In genomic region chr18:68555935-68556334, GRCh38 we compare ENCODE assay signal across 17 cellular contexts.
DNase-seq lines count a peak whose midpoint lies in the region; ATAC-seq and TF ChIP-seq lines count a peak whose summit lies in the region.
"Had no signal": no experiment of that assay in that cellular context is flagged by ENCODE, and none has a peak within 500 bp of the region (broad histone marks: within the 10 kb centered on the region; RNA-seq: fewer than 3 reads in every experiment).

No MANE protein-coding gene starts in this region.

- POLR2A ChIA-PET in OCI-LY7 (lab: Charles Lee), result no interaction called here

- no peaks in the 10 kb centered on the region for H3K9me3 ChIP-seq in OCI-LY7 (ENCODE audit: low read length)
- H3K9me3 ChIP-seq: BE2C, SJCRH30 had no signal

- no peaks in the 10 kb centered on the region for H3K27me3 ChIP-seq in mesendoderm (ENCODE audit: insufficient read depth, low read length, poor library complexity)
- H3K27me3 ChIP-seq: BE2C, SJCRH30 had no signal

- H3K4me1 ChIP-seq in mesendoderm (ENCODE audit: control insufficient read depth, low read depth, low read length) (no peaks in the 10 kb centered on the region), OCI-LY7 (ENCODE audit: insufficient read depth, low read length, poor library complexity, severe bottlenecking) (no peaks in the 10 kb centered on the region)
- H3K4me1 ChIP-seq: BE2C, SJCRH30 had no signal

- no peak overlapping the region for H4K5ac ChIP-seq in mesendoderm (ENCODE audit: low read length)

- ATAC-seq in HG03039 (IDR thresholded peaks at IDR 0.05; ENCODE audit: unreplicated experiment), result no peak
- ATAC-seq: K562 had no signal

- H3K4me2 ChIP-seq in mesendoderm (ENCODE audit: low read length), result no peak overlapping the region
- H3K4me2 ChIP-seq in OCI-LY7 (ENCODE audit: low read length), result no peak overlapping the region

- no peak overlapping the region for H2AK5ac ChIP-seq in mesendoderm (ENCODE audit: low read length)

- intact Hi-C loops in OCI-LY7 (cut with micrococcal nuclease; ENCODE audit: unreplicated experiment), result no loop called here

- DNase-seq in EL (peak; percentile 36), LHCN-M2 (ENCODE audit: low read depth) (peak; percentile 34), epithelial cell of esophagus (ENCODE audit: low read depth) (peak; percentile 72), mesendoderm (peak; percentile 8), DMS 273 treated with DMSO at 0.1 percent for 48 hours (lab: John Stamatoyannopoulos, UW) (no peak), SK-N-DZ (ENCODE audit: low spot score) (no peak), OCI-LY7 (ENCODE audit: low spot score) (no peak)
- DNase-seq: BE2C; CD4-positive, alpha-beta memory T cell; H7; NCI-H1092 treated with DMSO at 0.1 percent for 48 hours; NCI-H1694 treated with DMSO at 0.1 percent for 48 hours; NCI-H446; RPMI8226 had no signal

- no peaks in the 10 kb centered on the region for H4K20me1 ChIP-seq in OCI-LY7 (ENCODE audit: insufficient read depth, low read length)

- TF ChIP-seq CTCF in epithelial cell of esophagus (IDR thresholded peaks at IDR 0.05; ENCODE audit: insufficient read depth, low read depth, low read length, missing control alignments), result no peak
- TF ChIP-seq CTCF in OCI-LY7 (conservative IDR thresholded peaks at IDR 0.05; ENCODE audit: low read length), result no peak

- H2AFZ ChIP-seq in OCI-LY7 (ENCODE audit: low read length), result no peak overlapping the region

- no peak overlapping the region for H2BK15ac ChIP-seq in mesendoderm (replicated peaks; ENCODE audit: low read depth)

- CTCF ChIA-PET in OCI-LY7 (lab: Charles Lee; ENCODE audit: unreplicated experiment), result no interaction called here

- no peaks in the 10 kb centered on the region for H3K79me1 ChIP-seq in mesendoderm (ENCODE audit: low read length)

- H3K4ac ChIP-seq in mesendoderm (ENCODE audit: low read depth, low read length), result no peak overlapping the region

- no peak overlapping the region for H2BK5ac ChIP-seq in mesendoderm (ENCODE audit: low read length)

- H3K23ac ChIP-seq in mesendoderm (ENCODE audit: low read length), result no peak overlapping the region

- H3K9me2 ChIP-seq in OCI-LY7 (ENCODE audit: insufficient read depth, low read length), result no peaks in the 10 kb centered on the region

- H4K8ac ChIP-seq in mesendoderm (ENCODE audit: low read depth, low read length), result no peak overlapping the region

- no peak overlapping the region for H3K9ac ChIP-seq in mesendoderm (ENCODE audit: low read length)

- no peak overlapping the region for H2BK120ac ChIP-seq in mesendoderm (ENCODE audit: low read depth, low read length)

- BruUV-seq in OCI-LY7 (replicated peaks; lab: Mats Ljungman, UMichigan), result no TSS peak

- H3K27ac ChIP-seq in mesendoderm (ENCODE audit: low read depth, low read length), result no peak overlapping the region
- no peak overlapping the region for H3K27ac ChIP-seq in OCI-LY7 (ENCODE audit: low read depth, low read length, poor library complexity, severe bottlenecking)
- H3K27ac ChIP-seq: SJCRH30 had no signal

- no peak overlapping the region for H3K4me3 ChIP-seq in epithelial cell of esophagus (ENCODE audit: low read length)
- no peak overlapping the region for H3K4me3 ChIP-seq in mesendoderm (ENCODE audit: low read length)
- H3K4me3 ChIP-seq in OCI-LY7 (ENCODE audit: low read depth, low read length, poor library complexity, severe bottlenecking), result no peak overlapping the region
- H3K4me3 ChIP-seq: K562, SJCRH30 had no signal

- H3K18ac ChIP-seq in mesendoderm (ENCODE audit: low read length), result no peak overlapping the region

- H3K56ac ChIP-seq in mesendoderm (ENCODE audit: low read length), result no peak overlapping the region

- H3K79me2 ChIP-seq in mesendoderm (ENCODE audit: control insufficient read depth, insufficient read depth, low read length) (no peaks in the 10 kb centered on the region), OCI-LY7 (ENCODE audit: insufficient read depth, low read depth, low read length) (no peaks in the 10 kb centered on the region)

- no peaks in the 10 kb centered on the region for H3K36me3 ChIP-seq in mesendoderm (ENCODE audit: control insufficient read depth, insufficient read depth, low read length)
- H3K36me3 ChIP-seq in OCI-LY7 (ENCODE audit: insufficient read depth, low read length), result no peaks in the 10 kb centered on the region
- H3K36me3 ChIP-seq: BE2C, SJCRH30 had no signal

Comparison
In these comparisons a context has a peak if more than half of its experiments do, and no peak if none do; other contexts are left out.
1. DNase-seq: peak in EL (single experiment), LHCN-M2 (single experiment), epithelial cell of esophagus (single experiment) and mesendoderm (single experiment); none in DMS 273 treated with DMSO at 0.1 percent for 48 hours (single experiment), SK-N-DZ (single experiment) and OCI-LY7 (single experiment).